8 cellular contexts compared by ENCODE assay signal in genomic region chr9:89597711-89598707, GRCh38. TPM values are rescaled to one million over a fixed set of nuclear protein-coding genes. Genes with fewer than 3 reads are reported as not detected.
DNase-seq lines count a peak whose midpoint lies in the region; ATAC-seq and TF ChIP-seq lines count a peak whose summit lies in the region.

No MANE protein-coding gene starts in this region.

- H3K27ac ChIP-seq in neural progenitor cell: no peak overlapping the region

- H3K9ac ChIP-seq in NT2/D1 (ENCODE audit: insufficient read length, low read depth): no peak overlapping the region
- H3K9ac ChIP-seq in neural progenitor cell: no peak overlapping the region

- no peak overlapping the region for H2AFZ ChIP-seq in neural progenitor cell (replicated peaks)

- H3K9me3 ChIP-seq in NT2/D1 (ENCODE audit: insufficient read depth, low read length): no peaks in the 10 kb centered on the region
- H3K9me3 ChIP-seq in neural progenitor cell (ENCODE audit: low read depth): no peaks in the 10 kb centered on the region

- H3K4me3 ChIP-seq in NT2/D1 (ENCODE audit: insufficient read length, low read depth): no peak overlapping the region
- no peak overlapping the region for H3K4me3 ChIP-seq in neural progenitor cell

- ATAC-seq in GM19351 (IDR thresholded peaks at IDR 0.05; ENCODE audit: unreplicated experiment) (peak; percentile 46), GM19395 (IDR thresholded peaks at IDR 0.05; ENCODE audit: unreplicated experiment) (no peak), HG02970 (IDR thresholded peaks at IDR 0.05; ENCODE audit: low FRiP score, unreplicated experiment) (no peak)

- H3K36me3 ChIP-seq in NT2/D1 (ENCODE audit: insufficient read depth, insufficient read length, low read length) (no peaks in the 10 kb centered on the region), neural progenitor cell (no peaks in the 10 kb centered on the region)

- H4K20me1 ChIP-seq in neural progenitor cell (ENCODE audit: low read depth): no peaks in the 10 kb centered on the region

- no peaks in the 10 kb centered on the region for H3K79me2 ChIP-seq in neural progenitor cell (ENCODE audit: low read depth)

- no peak overlapping the region for H3K4me2 ChIP-seq in neural progenitor cell

- H3K27me3 ChIP-seq in NT2/D1 (ENCODE audit: insufficient read depth, insufficient read length) (peaks cover 29% of the 10 kb centered on the region), neural progenitor cell (peaks cover 29% of the 10 kb centered on the region)

- H3K36me3 Mint-ChIP-seq in neural progenitor cell: no peaks in the 10 kb centered on the region

- H3K4me1 Mint-ChIP-seq in neural progenitor cell: peaks cover 11% of the 10 kb centered on the region

- H3F3A ChIP-seq in neural progenitor cell (ENCODE audit: low read depth): no peaks in the 10 kb centered on the region

- peak; percentile 87 for DNase-seq in Ammon's horn (ENCODE audit: low spot score)
- DNase-seq in NT2/D1 (ENCODE audit: low read depth, low spot score): peak; percentile 76
- peak; percentile 55 to 63 for DNase-seq in activated T-cell treated with anti-CD3 and anti-CD28 coated beads, Interleukin-2, amount 50 U/mL, for 48 hours
- peak; percentile 43 for DNase-seq in fibroblast of the conjunctiva (ENCODE audit: low read depth)
- DNase-seq in neural progenitor cell (ENCODE audit: low spot score): peak; percentile 74

- peaks cover 5% of the 10 kb centered on the region for H3K4me1 ChIP-seq in NT2/D1 (ENCODE audit: insufficient read depth, insufficient read length)
- H3K4me1 ChIP-seq in neural progenitor cell: peaks cover 6% of the 10 kb centered on the region

- H3K27ac Mint-ChIP-seq in neural progenitor cell: no peak overlapping the region

- no peak overlapping the region for H3K4me3 Mint-ChIP-seq in neural progenitor cell

- peaks cover 12% of the 10 kb centered on the region for H3K27me3 Mint-ChIP-seq in neural progenitor cell (ENCODE audit: insufficient read depth, low read depth)

- peak; percentile 75 for TF ChIP-seq CTCF in neural progenitor cell (IDR thresholded peaks at IDR 0.05)

- no peaks in the 10 kb centered on the region for H3K9me3 Mint-ChIP-seq in neural progenitor cell

RNA-seq across cellular contexts. Expression of gene GADD45G, which starts 6.8 kb away (rescaled TPM):
- 1.8 TPM in 1 of 2 replicates, not detected in the other for total RNA-seq in neural progenitor cell (ENCODE audit: low replicate concordance)
